Comparison of ENCODE assay signal across 9 cellular contexts in the genomic region with DNA sequence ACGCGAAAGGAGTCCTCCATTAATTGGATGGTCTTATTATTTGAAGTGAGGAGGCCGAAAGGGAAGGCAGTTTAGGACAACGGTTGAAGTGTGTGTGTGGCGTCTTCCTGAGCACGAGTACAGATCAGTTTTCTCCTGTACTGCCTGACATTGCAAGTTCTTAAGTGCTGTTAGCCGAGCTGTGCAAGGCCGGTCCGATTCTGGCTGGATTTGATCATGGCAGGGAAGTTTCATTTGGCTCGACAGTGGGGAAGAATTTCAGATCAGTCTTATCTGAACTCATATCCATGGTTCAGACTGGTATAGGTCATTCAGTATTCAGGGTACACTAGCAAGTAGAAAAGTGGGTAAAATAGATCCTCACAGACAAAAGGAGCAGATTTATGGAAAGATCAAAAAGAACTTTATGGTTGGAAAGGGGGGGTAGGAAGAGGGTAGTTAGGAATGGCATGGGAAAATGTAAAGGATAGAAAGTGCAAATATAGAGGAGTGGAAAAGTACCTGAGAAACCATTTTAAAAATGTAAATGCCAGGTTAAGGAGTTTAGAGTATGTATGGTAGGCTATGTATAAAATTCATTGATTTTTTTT. TPM values are rescaled to one million over a fixed set of nuclear protein-coding genes. Genes with fewer than 3 reads are reported as not detected.
DNase-seq lines count a peak whose midpoint lies in the region; ATAC-seq and TF ChIP-seq lines count a peak whose summit lies in the region.
"Had no signal": no experiment of that assay in that cellular context is flagged by ENCODE, and none has a peak within 500 bp of the region (broad histone marks: within the 10 kb centered on the region; RNA-seq: fewer than 3 reads in every experiment).

No MANE protein-coding gene starts in this region.

- H4K20me1 ChIP-seq in HCT116 (ENCODE audit: insufficient read depth): peaks cover 13% of the 10 kb centered on the region; the same call in 1 of the 2 replicates

- no peaks in the 10 kb centered on the region for H3K9me3 Mint-ChIP-seq in mesothelial cell of epicardium
- H3K9me3 Mint-ChIP-seq: neural crest cell had no signal

- no peak for TF ChIP-seq RAD21 in HCT116 (IDR thresholded peaks at IDR 0.05; ENCODE audit: low read depth)

- TF ChIP-seq POLR2A in HCT116 (IDR thresholded peaks at IDR 0.05; ENCODE audit: borderline replicate concordance, extremely low read depth, insufficient read depth, insufficient read length): peak; percentile 79

- H3K4me3 Mint-ChIP-seq in mesothelial cell of epicardium: no peak overlapping the region
- H3K4me3 Mint-ChIP-seq: neural crest cell had no signal

- peak overlapping the region; percentile 95 for H3K9ac ChIP-seq in HCT116 (ENCODE audit: low read length)
- H3K9ac ChIP-seq in stomach smooth muscle (ENCODE audit: low read length in 2 of 2): peak overlapping the region; percentile 92 to 99

- no peaks in the 10 kb centered on the region for H3K9me2 ChIP-seq in HCT116 (ENCODE audit: insufficient read depth)

- H3K27ac Mint-ChIP-seq in mesothelial cell of epicardium: no peak overlapping the region

- BruUV-seq in HCT116 (replicated peaks; lab: Mats Ljungman, UMichigan): TSS peak; percentile 86

- TF ChIP-seq CTCF in HCT116 (IDR thresholded peaks at IDR 0.05 in 2 of 3, conservative IDR thresholded peaks at IDR 0.05 in 1 of 3; ENCODE audit: borderline replicate concordance in 1 of 3, insufficient read depth in 1 of 3, low read depth in 2 of 3, low read length in 2 of 3): no peak
- TF ChIP-seq CTCF in VCaP (conservative IDR thresholded peaks at IDR 0.05): no peak
- TF ChIP-seq CTCF in mesothelial cell of epicardium (IDR thresholded peaks at IDR 0.05; ENCODE audit: unreplicated experiment): no peak

- no peaks in the 10 kb centered on the region for H3K27me3 ChIP-seq in HCT116 (ENCODE audit: insufficient read depth, low read length)
- H3K27me3 ChIP-seq in stomach smooth muscle (ENCODE audit: control insufficient read depth in 1 of 2, insufficient read depth in 2 of 2, low read length in 2 of 2): no peaks in the 10 kb centered on the region

- RAD21 ChIA-PET in HCT116 (lab: Charles Lee; ENCODE audit: low non-redundant PET in 1 of 2, low total read pairs in 2 of 2, uncharacterized antibody in 2 of 2, unreplicated experiment in 2 of 2): interaction anchor here in 1 of 2 experiments (1.0 kb wide), 1 partner anchor 110 kb away, joined by 6 read pairs; the partner anchor contains the start of gene LIN54

- H3K4me3 ChIP-seq in HCT116 (replicated peaks in 1 of 2; ENCODE audit: low read depth in 1 of 2, low read length in 2 of 2): peak overlapping the region; percentile 93 to 95
- H3K4me3 ChIP-seq in iPS-11a (ENCODE audit: low read depth, low read length): peak overlapping the region; percentile 95
- peak overlapping the region; percentile 94 to 98 for H3K4me3 ChIP-seq in stomach smooth muscle (ENCODE audit: low read length in 2 of 2)

- H3K4me1 ChIP-seq in HCT116 (ENCODE audit: control insufficient read depth in 1 of 2, insufficient read depth in 2 of 2, low read length in 2 of 2) (peaks cover 6 to 20% of the 10 kb centered on the region in 2 experiments; a peak in 3 of 4 replicates), stomach smooth muscle (ENCODE audit: control insufficient read depth, insufficient read depth, low read length) (no peaks in the 10 kb centered on the region)

- peak overlapping the region; percentile 87 for H3K27ac ChIP-seq in HCT116 (ENCODE audit: low read depth, low read length)
- peak overlapping the region; percentile 91 for H3K27ac ChIP-seq in VCaP
- peak overlapping the region; percentile 99 for H3K27ac ChIP-seq in stomach smooth muscle (ENCODE audit: low read length)

- peaks cover 57% of the 10 kb centered on the region for H3K79me2 ChIP-seq in HCT116 (ENCODE audit: insufficient read depth, low read length)

- intact Hi-C loops in HCT116 (cut with micrococcal nuclease): loop anchor here (2.0 to 5.0 kb wide), 3 partner anchors 134 to 381 kb away; partner anchors contain the start of genes COPS4 and COQ2

- H3K36me3 Mint-ChIP-seq in mesothelial cell of epicardium: peaks cover 5% of the 10 kb centered on the region

- CTCF ChIA-PET in HCT116 (lab: Charles Lee): no interaction called here

- POLR2A ChIA-PET in HCT116 (lab: Charles Lee): interaction anchor here (0.9 to 2.6 kb wide), 5 partner anchors 9 to 472 kb away, joined by 3 to 12 read pairs (median 9); partner anchors contain the start of genes COPS4 and SEC31A

- H2AFZ ChIP-seq in HCT116 (ENCODE audit: low read depth, low read length, poor library complexity, severe bottlenecking): no peak overlapping the region

- no peaks in the 10 kb centered on the region for H3K27me3 Mint-ChIP-seq in mesothelial cell of epicardium (ENCODE audit: low read depth)

- DNase-seq in HCT116 (ENCODE audit: low read depth, low spot score) (no peak), A172 (ENCODE audit: low spot score) (no peak), mesothelial cell of epicardium (ENCODE audit: low spot score in 2 of 2, unreplicated experiment in 2 of 2) (no peak), D341Med (ENCODE audit: low spot score) (no peak)

- H3K36me3 ChIP-seq in HCT116 (ENCODE audit: control insufficient read depth in 1 of 2, insufficient read depth in 2 of 2, low read length in 2 of 2): peaks cover 19 to 20% of the 10 kb centered on the region in 2 experiments
- peaks cover 0 to 2% of the 10 kb centered on the region in 2 donors for H3K36me3 ChIP-seq in stomach smooth muscle (ENCODE audit: control insufficient read depth in 2 of 2, insufficient read depth in 2 of 2, low read length in 2 of 2)

- H3K9me3 ChIP-seq in HCT116 (ENCODE audit: control insufficient read depth in 1 of 2, insufficient read depth in 1 of 2, low read depth in 1 of 2, low read length in 2 of 2): no peaks in the 10 kb centered on the region
- no peaks in the 10 kb centered on the region for H3K9me3 ChIP-seq in stomach smooth muscle (ENCODE audit: control insufficient read depth in 2 of 2, low read length in 2 of 2)

- peaks cover 12% of the 10 kb centered on the region for H3K4me1 Mint-ChIP-seq in mesothelial cell of epicardium

- ATAC-seq in HCT116 (no peak), GM18907 (IDR thresholded peaks at IDR 0.05; ENCODE audit: unreplicated experiment) (no peak)

- H3K4me2 ChIP-seq in HCT116 (ENCODE audit: low read length): peak overlapping the region; percentile 90

TF ChIP-seq in HCT116, 20 proteins besides CTCF, POLR2A, EP300 and RAD21:
- TF ChIP-seq, protein P1, sequence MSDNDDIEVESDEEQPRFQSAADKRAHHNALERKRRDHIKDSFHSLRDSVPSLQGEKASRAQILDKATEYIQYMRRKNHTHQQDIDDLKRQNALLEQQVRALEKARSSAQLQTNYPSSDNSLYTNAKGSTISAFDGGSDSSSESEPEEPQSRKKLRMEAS (IDR thresholded peaks at IDR 0.05): no peak
- TF ChIP-seq ELF1 (IDR thresholded peaks at IDR 0.05; ENCODE audit: borderline replicate concordance, low read depth) (no peak), YY1 (IDR thresholded peaks at IDR 0.05; ENCODE audit: extremely low read depth, insufficient replicate concordance, low read depth, low read length) (peak; percentile 60)

RNA-seq across cellular contexts. Expression of gene THAP9, which starts 0.7 kb away (rescaled TPM):
- total RNA-seq in HCT116 (2021; ENCODE audit: unreplicated experiment) (6.4 TPM), mesothelial cell of epicardium (7.6 to 8.8 TPM (median 8.3 TPM) in 3 replicates)
- 1.5 and 2.9 TPM in 2 replicates for polyA plus RNA-seq in HCT116 (2012)
- total RNA-seq in A172 (2014; rRNA removed; shearing (Covaris generic)): 2.9 and 4.6 TPM in 2 replicates

RNA-seq across cellular contexts. Expression of gene SEC31A, which starts 10.3 kb away (rescaled TPM):
- 78.5 TPM for total RNA-seq in HCT116 (2021; ENCODE audit: unreplicated experiment)
- 45.3 and 49.0 TPM in 2 replicates for polyA plus RNA-seq in HCT116 (2012)
- total RNA-seq in A172 (2014; rRNA removed; shearing (Covaris generic)): 146 and 150 TPM in 2 replicates
- total RNA-seq in mesothelial cell of epicardium: 284 to 308 TPM (median 303 TPM) in 3 replicates
